Comparison of ENCODE assay signal across 1 cellular context in the genomic region with DNA sequence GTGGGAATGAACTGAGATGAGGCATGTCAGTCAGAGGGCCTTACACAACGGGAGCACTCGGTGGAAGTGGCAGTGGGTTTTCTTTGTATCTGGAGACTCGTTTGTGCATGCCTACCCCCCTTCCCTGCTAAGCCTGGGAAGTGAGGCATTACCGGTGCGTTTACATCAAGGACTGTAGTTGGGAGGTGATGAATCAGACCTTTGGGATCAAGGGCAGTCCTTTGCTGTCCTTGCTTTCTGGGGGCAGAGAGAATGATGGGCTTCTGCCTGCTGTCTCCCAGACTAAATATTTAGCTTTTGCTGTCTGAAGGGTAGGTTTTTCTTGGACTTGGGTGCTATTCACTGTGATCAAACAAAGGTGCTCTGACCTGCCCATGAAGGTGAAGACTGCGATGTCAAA.
TF ChIP-seq lines count a peak whose summit lies in the region.

No MANE protein-coding gene starts in this region.

TF ChIP-seq in HepG2, 621 proteins besides CTCF, POLR2A, EP300 and RAD21 (continued from another document and continues in another):
- TF ChIP-seq NKX3-1 (CRISPR knock-in tag; IDR thresholded peaks at IDR 0.05) = no peak
- TF ChIP-seq, protein P1, sequence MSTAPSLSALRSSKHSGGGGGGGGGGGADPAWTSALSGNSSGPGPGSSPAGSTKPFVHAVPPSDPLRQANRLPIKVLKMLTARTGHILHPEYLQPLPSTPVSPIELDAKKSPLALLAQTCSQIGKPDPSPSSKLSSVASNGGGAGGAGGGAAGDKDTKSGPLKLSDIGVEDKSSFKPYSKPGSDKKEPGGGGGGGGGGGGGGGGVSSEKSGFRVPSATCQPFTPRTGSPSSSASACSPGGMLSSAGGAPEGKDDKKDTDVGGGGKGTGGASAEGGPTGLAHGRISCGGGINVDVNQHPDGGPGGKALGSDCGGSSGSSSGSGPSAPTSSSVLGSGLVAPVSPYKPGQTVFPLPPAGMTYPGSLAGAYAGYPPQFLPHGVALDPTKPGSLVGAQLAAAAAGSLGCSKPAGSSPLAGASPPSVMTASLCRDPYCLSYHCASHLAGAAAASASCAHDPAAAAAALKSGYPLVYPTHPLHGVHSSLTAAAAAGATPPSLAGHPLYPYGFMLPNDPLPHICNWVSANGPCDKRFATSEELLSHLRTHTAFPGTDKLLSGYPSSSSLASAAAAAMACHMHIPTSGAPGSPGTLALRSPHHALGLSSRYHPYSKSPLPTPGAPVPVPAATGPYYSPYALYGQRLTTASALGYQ (CRISPR knock-in tag; IDR thresholded peaks at IDR 0.05) = peak; percentile 29; the same call in 1 of the 2 replicates
- no peak for TF ChIP-seq STAT5B (CRISPR knock-in tag; IDR thresholded peaks at IDR 0.05)
- TF ChIP-seq ZNF264 (CRISPR knock-in tag; IDR thresholded peaks at IDR 0.05) = no peak
- TF ChIP-seq DPF2 (CRISPR knock-in tag; IDR thresholded peaks at IDR 0.05; ENCODE audit: borderline replicate concordance, low read depth) = peak; percentile 86
- TF ChIP-seq SOX13 (IDR thresholded peaks at IDR 0.05) = no peak
- TF ChIP-seq SOX13 (CRISPR knock-in tag; conservative IDR thresholded peaks at IDR 0.05 in 1 of 2, IDR thresholded peaks at IDR 0.05 in 1 of 2) = peak in 1 of 2 experiments; percentile 64; a peak in 2 of 4 replicates
- TF ChIP-seq, protein P2, sequence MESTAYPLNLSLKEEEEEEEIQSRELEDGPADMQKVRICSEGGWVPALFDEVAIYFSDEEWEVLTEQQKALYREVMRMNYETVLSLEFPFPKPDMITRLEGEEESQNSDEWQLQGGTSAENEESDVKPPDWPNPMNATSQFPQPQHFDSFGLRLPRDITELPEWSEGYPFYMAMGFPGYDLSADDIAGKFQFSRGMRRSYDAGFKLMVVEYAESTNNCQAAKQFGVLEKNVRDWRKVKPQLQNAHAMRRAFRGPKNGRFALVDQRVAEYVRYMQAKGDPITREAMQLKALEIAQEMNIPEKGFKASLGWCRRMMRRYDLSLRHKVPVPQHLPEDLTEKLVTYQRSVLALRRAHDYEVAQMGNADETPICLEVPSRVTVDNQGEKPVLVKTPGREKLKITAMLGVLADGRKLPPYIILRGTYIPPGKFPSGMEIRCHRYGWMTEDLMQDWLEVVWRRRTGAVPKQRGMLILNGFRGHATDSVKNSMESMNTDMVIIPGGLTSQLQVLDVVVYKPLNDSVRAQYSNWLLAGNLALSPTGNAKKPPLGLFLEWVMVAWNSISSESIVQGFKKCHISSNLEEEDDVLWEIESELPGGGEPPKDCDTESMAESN (CRISPR knock-in tag; conservative IDR thresholded peaks at IDR 0.05) = no peak
- no peak for TF ChIP-seq ELF4 (CRISPR knock-in tag; IDR thresholded peaks at IDR 0.05; ENCODE audit: borderline replicate concordance)
- TF ChIP-seq MAFK (conservative IDR thresholded peaks at IDR 0.05 in 1 of 2, IDR thresholded peaks at IDR 0.05 in 1 of 2; ENCODE audit: low read length in 2 of 2) = 0 out of 4 replicates have a peak, but pooled peaks of 1 of the 2 experiments have one; percentile 12
- TF ChIP-seq SMC3 (IDR thresholded peaks at IDR 0.05; ENCODE audit: low read length) = no peak; the same call in 1 of the 2 replicates
- TF ChIP-seq ZBTB7B (CRISPR knock-in tag; IDR thresholded peaks at IDR 0.05) = peak; percentile 69
- TF ChIP-seq BHLHE40 (IDR thresholded peaks at IDR 0.05; ENCODE audit: low read length) = no peak
- peak; percentile 43; the same call in 1 of the 2 replicates for TF ChIP-seq MEIS2 (CRISPR knock-in tag; IDR thresholded peaks at IDR 0.05)
- peak; percentile 38 for TF ChIP-seq BCL6 (CRISPR knock-in tag; IDR thresholded peaks at IDR 0.05)
- TF ChIP-seq, protein P3, sequence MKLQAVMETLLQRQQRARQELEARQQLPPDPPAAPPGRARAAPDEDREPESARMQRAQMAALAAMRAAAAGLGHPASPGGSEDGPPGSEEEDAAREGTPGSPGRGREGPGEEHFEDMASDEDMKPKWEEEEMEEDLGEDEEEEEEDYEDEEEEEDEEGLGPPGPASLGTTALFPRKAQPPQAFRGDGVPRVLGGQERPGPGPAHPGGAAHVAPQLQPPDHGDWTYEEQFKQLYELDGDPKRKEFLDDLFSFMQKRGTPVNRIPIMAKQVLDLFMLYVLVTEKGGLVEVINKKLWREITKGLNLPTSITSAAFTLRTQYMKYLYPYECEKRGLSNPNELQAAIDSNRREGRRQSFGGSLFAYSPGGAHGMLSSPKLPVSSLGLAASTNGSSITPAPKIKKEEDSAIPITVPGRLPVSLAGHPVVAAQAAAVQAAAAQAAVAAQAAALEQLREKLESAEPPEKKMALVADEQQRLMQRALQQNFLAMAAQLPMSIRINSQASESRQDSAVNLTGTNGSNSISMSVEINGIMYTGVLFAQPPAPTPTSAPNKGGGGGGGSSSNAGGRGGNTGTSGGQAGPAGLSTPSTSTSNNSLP (IDR thresholded peaks at IDR 0.05; ENCODE audit: low read depth, low read length) = peak; percentile 49; the same call in 1 of the 2 replicates
- TF ChIP-seq NR2F6 (IDR thresholded peaks at IDR 0.05) = peak; percentile 49; the same call in 1 of the 2 replicates
- peak; percentile 86 for TF ChIP-seq NR2F6 (CRISPR knock-in tag; IDR thresholded peaks at IDR 0.05)
- no peak for TF ChIP-seq KDM1A (CRISPR knock-in tag; IDR thresholded peaks at IDR 0.05)
- no peak for TF ChIP-seq ZNF441 (CRISPR knock-in tag; IDR thresholded peaks at IDR 0.05; ENCODE audit: borderline replicate concordance)
- no peak for TF ChIP-seq ZNF354B (CRISPR knock-in tag; IDR thresholded peaks at IDR 0.05)
- no peak for TF ChIP-seq KLF11 (CRISPR knock-in tag; IDR thresholded peaks at IDR 0.05)
- TF ChIP-seq PCBP2 (optimal IDR thresholded peaks at IDR 0.05; ENCODE audit: low read depth, low read length, poor library complexity, severe bottlenecking) = no peak
- TF ChIP-seq U2AF1 (optimal IDR thresholded peaks at IDR 0.05; ENCODE audit: low read depth, low read length) = no peak
- TF ChIP-seq, protein P4, sequence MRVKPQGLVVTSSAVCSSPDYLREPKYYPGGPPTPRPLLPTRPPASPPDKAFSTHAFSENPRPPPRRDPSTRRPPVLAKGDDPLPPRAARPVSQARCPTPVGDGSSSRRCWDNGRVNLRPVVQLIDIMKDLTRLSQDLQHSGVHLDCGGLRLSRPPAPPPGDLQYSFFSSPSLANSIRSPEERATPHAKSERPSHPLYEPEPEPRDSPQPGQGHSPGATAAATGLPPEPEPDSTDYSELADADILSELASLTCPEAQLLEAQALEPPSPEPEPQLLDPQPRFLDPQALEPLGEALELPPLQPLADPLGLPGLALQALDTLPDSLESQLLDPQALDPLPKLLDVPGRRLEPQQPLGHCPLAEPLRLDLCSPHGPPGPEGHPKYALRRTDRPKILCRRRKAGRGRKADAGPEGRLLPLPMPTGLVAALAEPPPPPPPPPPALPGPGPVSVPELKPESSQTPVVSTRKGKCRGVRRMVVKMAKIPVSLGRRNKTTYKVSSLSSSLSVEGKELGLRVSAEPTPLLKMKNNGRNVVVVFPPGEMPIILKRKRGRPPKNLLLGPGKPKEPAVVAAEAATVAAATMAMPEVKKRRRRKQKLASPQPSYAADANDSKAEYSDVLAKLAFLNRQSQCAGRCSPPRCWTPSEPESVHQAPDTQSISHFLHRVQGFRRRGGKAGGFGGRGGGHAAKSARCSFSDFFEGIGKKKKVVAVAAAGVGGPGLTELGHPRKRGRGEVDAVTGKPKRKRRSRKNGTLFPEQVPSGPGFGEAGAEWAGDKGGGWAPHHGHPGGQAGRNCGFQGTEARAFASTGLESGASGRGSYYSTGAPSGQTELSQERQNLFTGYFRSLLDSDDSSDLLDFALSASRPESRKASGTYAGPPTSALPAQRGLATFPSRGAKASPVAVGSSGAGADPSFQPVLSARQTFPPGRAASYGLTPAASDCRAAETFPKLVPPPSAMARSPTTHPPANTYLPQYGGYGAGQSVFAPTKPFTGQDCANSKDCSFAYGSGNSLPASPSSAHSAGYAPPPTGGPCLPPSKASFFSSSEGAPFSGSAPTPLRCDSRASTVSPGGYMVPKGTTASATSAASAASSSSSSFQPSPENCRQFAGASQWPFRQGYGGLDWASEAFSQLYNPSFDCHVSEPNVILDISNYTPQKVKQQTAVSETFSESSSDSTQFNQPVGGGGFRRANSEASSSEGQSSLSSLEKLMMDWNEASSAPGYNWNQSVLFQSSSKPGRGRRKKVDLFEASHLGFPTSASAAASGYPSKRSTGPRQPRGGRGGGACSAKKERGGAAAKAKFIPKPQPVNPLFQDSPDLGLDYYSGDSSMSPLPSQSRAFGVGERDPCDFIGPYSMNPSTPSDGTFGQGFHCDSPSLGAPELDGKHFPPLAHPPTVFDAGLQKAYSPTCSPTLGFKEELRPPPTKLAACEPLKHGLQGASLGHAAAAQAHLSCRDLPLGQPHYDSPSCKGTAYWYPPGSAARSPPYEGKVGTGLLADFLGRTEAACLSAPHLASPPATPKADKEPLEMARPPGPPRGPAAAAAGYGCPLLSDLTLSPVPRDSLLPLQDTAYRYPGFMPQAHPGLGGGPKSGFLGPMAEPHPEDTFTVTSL (CRISPR knock-in tag; IDR thresholded peaks at IDR 0.05; ENCODE audit: borderline replicate concordance) = peak; percentile 61; the same call in 1 of the 2 replicates
- TF ChIP-seq, protein P5, sequence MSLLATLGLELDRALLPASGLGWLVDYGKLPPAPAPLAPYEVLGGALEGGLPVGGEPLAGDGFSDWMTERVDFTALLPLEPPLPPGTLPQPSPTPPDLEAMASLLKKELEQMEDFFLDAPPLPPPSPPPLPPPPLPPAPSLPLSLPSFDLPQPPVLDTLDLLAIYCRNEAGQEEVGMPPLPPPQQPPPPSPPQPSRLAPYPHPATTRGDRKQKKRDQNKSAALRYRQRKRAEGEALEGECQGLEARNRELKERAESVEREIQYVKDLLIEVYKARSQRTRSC (CRISPR knock-in tag; IDR thresholded peaks at IDR 0.05; ENCODE audit: low read depth) = no peak
- TF ChIP-seq ARHGAP35 (CRISPR knock-in tag; IDR thresholded peaks at IDR 0.05; ENCODE audit: borderline replicate concordance) = no peak
- TF ChIP-seq, protein P6, sequence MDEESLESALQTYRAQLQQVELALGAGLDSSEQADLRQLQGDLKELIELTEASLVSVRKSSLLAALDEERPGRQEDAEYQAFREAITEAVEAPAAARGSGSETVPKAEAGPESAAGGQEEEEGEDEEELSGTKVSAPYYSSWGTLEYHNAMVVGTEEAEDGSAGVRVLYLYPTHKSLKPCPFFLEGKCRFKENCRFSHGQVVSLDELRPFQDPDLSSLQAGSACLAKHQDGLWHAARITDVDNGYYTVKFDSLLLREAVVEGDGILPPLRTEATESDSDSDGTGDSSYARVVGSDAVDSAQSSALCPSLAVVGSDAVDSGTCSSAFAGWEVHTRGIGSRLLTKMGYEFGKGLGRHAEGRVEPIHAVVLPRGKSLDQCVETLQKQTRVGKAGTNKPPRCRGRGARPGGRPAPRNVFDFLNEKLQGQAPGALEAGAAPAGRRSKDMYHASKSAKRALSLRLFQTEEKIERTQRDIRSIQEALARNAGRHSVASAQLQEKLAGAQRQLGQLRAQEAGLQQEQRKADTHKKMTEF (CRISPR knock-in tag; IDR thresholded peaks at IDR 0.05) = peak; percentile 56
- TF ChIP-seq FOXA3 (CRISPR knock-in tag; IDR thresholded peaks at IDR 0.05) = peak; percentile 74
- no peak for TF ChIP-seq SRF (IDR thresholded peaks at IDR 0.05; ENCODE audit: low read depth, low read length)
- TF ChIP-seq, protein P7, sequence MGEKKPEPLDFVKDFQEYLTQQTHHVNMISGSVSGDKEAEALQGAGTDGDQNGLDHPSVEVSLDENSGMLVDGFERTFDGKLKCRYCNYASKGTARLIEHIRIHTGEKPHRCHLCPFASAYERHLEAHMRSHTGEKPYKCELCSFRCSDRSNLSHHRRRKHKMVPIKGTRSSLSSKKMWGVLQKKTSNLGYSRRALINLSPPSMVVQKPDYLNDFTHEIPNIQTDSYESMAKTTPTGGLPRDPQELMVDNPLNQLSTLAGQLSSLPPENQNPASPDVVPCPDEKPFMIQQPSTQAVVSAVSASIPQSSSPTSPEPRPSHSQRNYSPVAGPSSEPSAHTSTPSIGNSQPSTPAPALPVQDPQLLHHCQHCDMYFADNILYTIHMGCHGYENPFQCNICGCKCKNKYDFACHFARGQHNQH (CRISPR knock-in tag; IDR thresholded peaks at IDR 0.05) = peak; percentile 73; the same call in 1 of the 2 replicates
- TF ChIP-seq, protein P8, sequence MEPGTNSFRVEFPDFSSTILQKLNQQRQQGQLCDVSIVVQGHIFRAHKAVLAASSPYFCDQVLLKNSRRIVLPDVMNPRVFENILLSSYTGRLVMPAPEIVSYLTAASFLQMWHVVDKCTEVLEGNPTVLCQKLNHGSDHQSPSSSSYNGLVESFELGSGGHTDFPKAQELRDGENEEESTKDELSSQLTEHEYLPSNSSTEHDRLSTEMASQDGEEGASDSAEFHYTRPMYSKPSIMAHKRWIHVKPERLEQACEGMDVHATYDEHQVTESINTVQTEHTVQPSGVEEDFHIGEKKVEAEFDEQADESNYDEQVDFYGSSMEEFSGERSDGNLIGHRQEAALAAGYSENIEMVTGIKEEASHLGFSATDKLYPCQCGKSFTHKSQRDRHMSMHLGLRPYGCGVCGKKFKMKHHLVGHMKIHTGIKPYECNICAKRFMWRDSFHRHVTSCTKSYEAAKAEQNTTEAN (CRISPR knock-in tag; conservative IDR thresholded peaks at IDR 0.05) = no peak
- TF ChIP-seq KAT8 (CRISPR knock-in tag; IDR thresholded peaks at IDR 0.05) = 0 out of 2 replicates have a peak, but pooled peaks have one; percentile 35
- TF ChIP-seq CENPX (CRISPR knock-in tag; IDR thresholded peaks at IDR 0.05) = no peak
- TF ChIP-seq MAFG (CRISPR knock-in tag; IDR thresholded peaks at IDR 0.05) = no peak
- no peak for TF ChIP-seq FOXP1 (IDR thresholded peaks at IDR 0.05)
- peak; percentile 32; the same call in 1 of the 2 replicates for TF ChIP-seq FOXP1 (CRISPR knock-in tag; IDR thresholded peaks at IDR 0.05)
- TF ChIP-seq, protein P9, sequence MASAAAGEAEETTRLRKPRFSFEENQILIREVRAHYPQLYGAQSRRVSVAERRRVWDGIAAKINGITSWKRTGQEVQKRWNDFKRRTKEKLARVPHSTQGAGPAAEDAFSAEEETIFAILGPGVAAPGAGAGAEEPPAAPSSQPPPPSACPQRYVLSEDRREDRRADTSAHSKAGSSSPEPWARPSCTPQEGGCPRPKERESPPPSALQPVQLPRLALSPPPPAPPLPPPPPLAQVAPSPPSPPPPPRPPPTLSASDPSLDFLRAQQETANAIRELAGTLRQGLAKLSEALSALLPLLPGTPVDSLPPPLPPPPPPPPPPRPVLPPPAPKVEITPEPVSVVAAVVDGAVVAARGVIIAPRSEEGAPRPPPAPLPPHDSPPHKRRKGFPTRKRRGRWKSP (CRISPR knock-in tag; IDR thresholded peaks at IDR 0.05) = no peak
- no peak for TF ChIP-seq PRPF4 (IDR thresholded peaks at IDR 0.05; ENCODE audit: low read depth, low read length, poor library complexity, severe bottlenecking)
- TF ChIP-seq, protein P10, sequence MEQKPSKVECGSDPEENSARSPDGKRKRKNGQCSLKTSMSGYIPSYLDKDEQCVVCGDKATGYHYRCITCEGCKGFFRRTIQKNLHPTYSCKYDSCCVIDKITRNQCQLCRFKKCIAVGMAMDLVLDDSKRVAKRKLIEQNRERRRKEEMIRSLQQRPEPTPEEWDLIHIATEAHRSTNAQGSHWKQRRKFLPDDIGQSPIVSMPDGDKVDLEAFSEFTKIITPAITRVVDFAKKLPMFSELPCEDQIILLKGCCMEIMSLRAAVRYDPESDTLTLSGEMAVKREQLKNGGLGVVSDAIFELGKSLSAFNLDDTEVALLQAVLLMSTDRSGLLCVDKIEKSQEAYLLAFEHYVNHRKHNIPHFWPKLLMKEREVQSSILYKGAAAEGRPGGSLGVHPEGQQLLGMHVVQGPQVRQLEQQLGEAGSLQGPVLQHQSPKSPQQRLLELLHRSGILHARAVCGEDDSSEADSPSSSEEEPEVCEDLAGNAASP (CRISPR knock-in tag; IDR thresholded peaks at IDR 0.05; ENCODE audit: borderline replicate concordance) = peak; percentile 74; the same call in 1 of the 2 replicates
- TF ChIP-seq THAP11 (CRISPR knock-in tag; IDR thresholded peaks at IDR 0.05) = 0 out of 2 replicates have a peak, but pooled peaks have one; percentile 20
